In the genomic region with DNA sequence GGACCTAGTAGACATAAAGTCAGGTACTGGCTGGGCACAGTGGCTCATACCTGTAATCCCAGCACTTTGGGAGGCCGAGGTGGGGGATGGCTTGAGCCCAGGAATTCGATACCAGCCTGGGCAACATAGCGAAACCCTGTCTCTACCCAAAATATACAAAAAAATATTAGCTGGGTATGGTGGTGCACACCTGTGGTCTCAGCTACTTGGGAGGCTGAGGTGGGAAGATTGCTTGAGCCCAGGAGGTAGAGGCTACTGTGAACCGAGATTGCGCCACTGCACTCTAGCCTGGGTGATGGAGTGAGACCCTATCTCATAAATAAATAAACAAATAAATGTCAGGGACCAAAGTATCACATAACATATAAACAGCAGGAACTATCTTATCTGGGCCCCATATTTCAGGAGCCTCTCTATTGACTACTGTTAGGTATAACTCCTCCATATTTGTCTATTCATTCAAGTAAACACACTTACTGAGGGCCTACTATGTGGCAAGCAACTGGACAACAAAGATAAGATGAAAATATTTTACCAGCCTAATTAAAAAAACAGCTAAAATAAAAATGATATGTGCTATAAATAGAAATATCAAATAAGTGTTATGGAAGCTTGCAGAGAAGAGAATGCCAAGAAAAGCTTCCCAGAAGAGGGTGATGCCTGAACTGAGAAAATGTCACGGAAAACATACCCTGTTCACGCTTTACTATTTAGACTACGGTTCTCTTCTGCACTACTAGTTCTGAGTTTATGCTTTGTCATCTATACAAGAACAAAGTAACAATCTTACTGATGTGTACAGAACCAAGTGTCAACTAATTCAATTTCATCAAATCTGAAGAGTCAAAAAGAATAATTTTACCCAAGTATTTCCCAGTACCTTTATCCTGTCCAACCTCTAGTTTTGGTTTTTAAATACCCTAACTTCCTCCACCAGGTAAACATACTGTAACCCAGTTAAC, we compare ENCODE assay signal across 9 cellular contexts. TPM values are rescaled to one million over a fixed set of nuclear protein-coding genes. Genes with fewer than 3 reads are reported as not detected.
A peak's percentile ranks its signal among the peaks of the same experiment; 100 is the strongest.
DNase-seq lines count a peak whose midpoint lies in the region; ATAC-seq and TF ChIP-seq lines count a peak whose summit lies in the region.
"Had no signal": no experiment of that assay in that cellular context is flagged by ENCODE, and none has a peak within 500 bp of the region (broad histone marks: within the 10 kb centered on the region; RNA-seq: fewer than 3 reads in every experiment).

No MANE protein-coding gene starts in this region.

- no peaks in the 10 kb centered on the region for H3K9me2 ChIP-seq in HCT116 (ENCODE audit: insufficient read depth)

- RAD21 ChIA-PET in HCT116 (lab: Charles Lee; ENCODE audit: low non-redundant PET in 1 of 2, low total read pairs in 2 of 2, uncharacterized antibody in 2 of 2, unreplicated experiment in 2 of 2), result no interaction called here

- no peak for TF ChIP-seq POLR2A in HCT116 (IDR thresholded peaks at IDR 0.05; ENCODE audit: borderline replicate concordance, extremely low read depth, insufficient read depth, insufficient read length)
- no peak for TF ChIP-seq POLR2A in gastroesophageal sphincter (IDR thresholded peaks at IDR 0.05)

- H3K36me3 ChIP-seq in HCT116 (ENCODE audit: control insufficient read depth in 1 of 2, insufficient read depth in 2 of 2, low read length in 2 of 2) (peaks cover 21 to 23% of the 10 kb centered on the region in 2 experiments), gastroesophageal sphincter (peaks cover 0 to 36% of the 10 kb centered on the region in 2 donors)

- CTCF ChIA-PET in HCT116 (lab: Charles Lee), result no interaction called here
- CTCF ChIA-PET in activated B cell treated with CpG ODN at 0.5 μM for 24 hours (lab: Charles Lee), result interaction anchor here (0.9 to 1.7 kb wide), 4 partner anchors 10 to 277 kb away, joined by 3 to 6 read pairs (median 3); partner anchors contain the start of gene RHOG

- H2AFZ ChIP-seq in HCT116 (ENCODE audit: low read depth, low read length, poor library complexity, severe bottlenecking), result no peak overlapping the region

- H3K27me3 Mint-ChIP-seq in activated B cell treated with CpG ODN at 0.5 μM for 24 hours, result no peaks in the 10 kb centered on the region

- intact Hi-C loops in HCT116 (cut with micrococcal nuclease), result no loop called here
- intact Hi-C loops in activated B cell treated with CpG ODN at 0.5 μM for 24 hours (cut with micrococcal nuclease), result loop anchor here (2.0 to 5.0 kb wide), 2 partner anchors 99 to 1393 kb away; partner anchors contain the start of gene TSSC4

- no peak for DNase-seq in HCT116 (ENCODE audit: low read depth, low spot score)
- DNase-seq in activated B cell treated with CpG ODN at 0.5 μM for 24 hours, result no peak
- no peak for DNase-seq in skeletal muscle cell (ENCODE audit: low read depth)
- DNase-seq in stimulated activated CD4-positive, alpha-beta T cell treated with anti-CD3 and anti-CD28 coated beads, Interleukin-2, amount 100 ng/mL, for 48 hours, result no peak
- no peak for DNase-seq in NCI-H446 treated with DMSO at 0.1 percent for 48 hours (lab: John Stamatoyannopoulos, UW)
- DNase-seq in NCI-H128 (lab: John Stamatoyannopoulos, UW; ENCODE audit: unreplicated experiment), result no peak
- no peak for DNase-seq in hippocampal formation (lab: John Stamatoyannopoulos, UW)
- DNase-seq: NCI-H2081 had no signal

- H3K4me3 Mint-ChIP-seq in activated B cell treated with CpG ODN at 0.5 μM for 24 hours, result peak overlapping the region; percentile 98

- ATAC-seq in HCT116 (no peak), activated B cell treated with CpG ODN at 0.5 μM for 24 hours (ENCODE audit: low read depth) (no peak), gastroesophageal sphincter (no peak)

- 65 to 68% methylated on average over 6 to 7 of the region's 8 CpGs for WGBS in gastroesophageal sphincter (ENCODE audit: low coverage in 1 of 2), 2 donors

- H3K27me3 ChIP-seq in HCT116 (ENCODE audit: insufficient read depth, low read length), result no peaks in the 10 kb centered on the region
- no peaks in the 10 kb centered on the region for H3K27me3 ChIP-seq in gastroesophageal sphincter

- no peaks in the 10 kb centered on the region for H3K9me3 ChIP-seq in HCT116 (ENCODE audit: control insufficient read depth in 1 of 2, insufficient read depth in 1 of 2, low read depth in 1 of 2, low read length in 2 of 2)
- no peaks in the 10 kb centered on the region for H3K9me3 ChIP-seq in gastroesophageal sphincter

- TF ChIP-seq RAD21 in HCT116 (IDR thresholded peaks at IDR 0.05; ENCODE audit: low read depth), result no peak

- TF ChIP-seq EP300 in gastroesophageal sphincter (IDR thresholded peaks at IDR 0.05), result no peak

- peaks cover 47% of the 10 kb centered on the region for H3K4me1 Mint-ChIP-seq in activated B cell treated with CpG ODN at 0.5 μM for 24 hours

- H4K20me1 ChIP-seq in HCT116 (ENCODE audit: insufficient read depth), result peaks cover 21% of the 10 kb centered on the region; the same call in 1 of the 2 replicates

- peak overlapping the region; percentile 91 for H3K4me2 ChIP-seq in HCT116 (ENCODE audit: low read length)

- H3K4me1 ChIP-seq in HCT116 (ENCODE audit: control insufficient read depth in 1 of 2, insufficient read depth in 2 of 2, low read length in 2 of 2), result peaks cover 14 to 28% of the 10 kb centered on the region in 2 experiments
- H3K4me1 ChIP-seq in gastroesophageal sphincter, result peaks cover 0 to 55% (median 22%) of the 10 kb centered on the region in 3 donors

- no TSS peak for BruUV-seq in HCT116 (replicated peaks; lab: Mats Ljungman, UMichigan)

- H3K27ac Mint-ChIP-seq in activated B cell treated with CpG ODN at 0.5 μM for 24 hours, result peak overlapping the region; percentile 99

- peak overlapping the region; percentile 93 for H3K9ac ChIP-seq in HCT116 (ENCODE audit: low read length)

- peak overlapping the region; percentile 86 to 100 for H3K4me3 ChIP-seq in HCT116 (replicated peaks in 1 of 2; ENCODE audit: low read depth in 1 of 2, low read length in 2 of 2)
- H3K4me3 ChIP-seq in gastroesophageal sphincter, result peak overlapping the region in 1 of 2 donors; percentile 97
- H3K4me3 ChIP-seq in skeletal muscle cell (ENCODE audit: low read depth, low read length), result peak overlapping the region; percentile 70

- TF ChIP-seq CTCF in HCT116 (IDR thresholded peaks at IDR 0.05 in 2 of 3, conservative IDR thresholded peaks at IDR 0.05 in 1 of 3; ENCODE audit: borderline replicate concordance in 1 of 3, insufficient read depth in 1 of 3, low read depth in 2 of 3, low read length in 2 of 3), result no peak
- TF ChIP-seq CTCF in activated B cell treated with CpG ODN at 0.5 μM for 24 hours (IDR thresholded peaks at IDR 0.05), result no peak
- TF ChIP-seq CTCF in gastroesophageal sphincter (IDR thresholded peaks at IDR 0.05), result no peak

- no peaks in the 10 kb centered on the region for H3K9me3 Mint-ChIP-seq in activated B cell treated with CpG ODN at 0.5 μM for 24 hours

- no peak overlapping the region for H3K27ac ChIP-seq in HCT116 (ENCODE audit: low read depth, low read length)
- peak overlapping the region in 3 of 4 donors; percentile 8 to 99 (median 96) for H3K27ac ChIP-seq in gastroesophageal sphincter

- POLR2A ChIA-PET in HCT116 (lab: Charles Lee), result interaction anchor here (0.6 kb wide), 1 partner anchor 38 kb away, joined by 3 read pairs; no protein-coding TSS in a partner anchor
- POLR2A ChIA-PET in activated B cell treated with CpG ODN at 0.5 μM for 24 hours (lab: Charles Lee), result interaction anchor here (2.4 to 5.6 kb wide), 3 partner anchors 7 to 45 kb away, joined by 8 to 74 read pairs (median 26); partner anchors contain the start of genes PGAP2 and RHOG

- peaks cover 70% of the 10 kb centered on the region for H3K79me2 ChIP-seq in HCT116 (ENCODE audit: insufficient read depth, low read length)

- peaks cover 40% of the 10 kb centered on the region for H3K36me3 Mint-ChIP-seq in activated B cell treated with CpG ODN at 0.5 μM for 24 hours (ENCODE audit: low read depth)

TF ChIP-seq in HCT116, 20 proteins besides CTCF, POLR2A, EP300 and RAD21:
- TF ChIP-seq CEBPB (IDR thresholded peaks at IDR 0.05; ENCODE audit: low read depth), result no peak
- no peak for TF ChIP-seq SP1 (IDR thresholded peaks at IDR 0.05; ENCODE audit: low read depth)
- TF ChIP-seq CBX3 (IDR thresholded peaks at IDR 0.05; ENCODE audit: low read depth), result no peak
- TF ChIP-seq SRF (IDR thresholded peaks at IDR 0.05; ENCODE audit: low read depth), result no peak
- no peak for TF ChIP-seq SIN3A (IDR thresholded peaks at IDR 0.05; ENCODE audit: low read depth)
- TF ChIP-seq, protein P1, sequence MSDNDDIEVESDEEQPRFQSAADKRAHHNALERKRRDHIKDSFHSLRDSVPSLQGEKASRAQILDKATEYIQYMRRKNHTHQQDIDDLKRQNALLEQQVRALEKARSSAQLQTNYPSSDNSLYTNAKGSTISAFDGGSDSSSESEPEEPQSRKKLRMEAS (IDR thresholded peaks at IDR 0.05), result no peak
- no peak for TF ChIP-seq ZNF274 (IDR thresholded peaks at IDR 0.05; ENCODE audit: low read depth, low read length)

RNA-seq across cellular contexts. Expression of gene NUP98, which starts 1.9 kb away (rescaled TPM):
- 98.4 TPM for total RNA-seq in HCT116 (2021; ENCODE audit: unreplicated experiment)
- 80.0 and 82.3 TPM in 2 replicates for polyA plus RNA-seq in HCT116 (2012)
- total RNA-seq in activated B cell treated with CpG ODN at 0.5 μM for 24 hours, result 98.0 and 117 TPM in 2 replicates
- total RNA-seq in gastroesophageal sphincter, result 100 to 1,000 TPM in 2 of 4 donors, 10 to 100 TPM in 2; 72.1 to 141 (median 103) TPM

RNA-seq across cellular contexts. Expression of gene PGAP2, which starts 12.9 kb away (rescaled TPM):
- total RNA-seq in HCT116 (2021; ENCODE audit: unreplicated experiment) (30.5 TPM), activated B cell treated with CpG ODN at 0.5 μM for 24 hours (19.7 and 25.0 TPM in 2 replicates), gastroesophageal sphincter (10 to 100 TPM in 1 of 4 donors, 1 to 10 TPM in 3; 4.2 to 12.0 (median 5.1) TPM)
- 49.7 and 50.6 TPM in 2 replicates for polyA plus RNA-seq in HCT116 (2012)

RNA-seq across cellular contexts. Expression of gene RHOG, which starts 45.3 kb away (rescaled TPM):
- total RNA-seq in HCT116 (2021; ENCODE audit: unreplicated experiment) (49.1 TPM), activated B cell treated with CpG ODN at 0.5 μM for 24 hours (163 and 176 TPM in 2 replicates), gastroesophageal sphincter (10 to 100 TPM; 31.9 to 67.4 (median 52.2) TPM)
- polyA plus RNA-seq in HCT116 (2012), result 57.6 and 69.9 TPM in 2 replicates
